Comparison of ENCODE assay signal across 22 cellular contexts in genomic region chr5:4348919-4349318, GRCh38.
"Had no signal": no experiment of that assay in that cellular context is flagged by ENCODE, and none has a peak within 500 bp of the region (broad histone marks: within the 10 kb centered on the region; RNA-seq: fewer than 3 reads in every experiment).

No MANE protein-coding gene starts in this region.

- H3K27ac Mint-ChIP-seq: activated CD8-positive, alpha-beta T cell treated with anti-CD3 and anti-CD28 coated beads, Interleukin-2, amount 10 ng/mL, durations not matched to agents 7 days and 5 days; activated naive CD8-positive, alpha-beta T cell treated with anti-CD3 and anti-CD28 coated beads, Interleukin-2, amount 10 ng/mL, durations not matched to agents 7 days and 5 days; T-helper 17 cell; WTC11 had no signal

- H3K27me3 Mint-ChIP-seq: activated naive CD8-positive, alpha-beta T cell treated with anti-CD3 and anti-CD28 coated beads, Interleukin-2, amount 10 ng/mL, durations not matched to agents 7 days and 5 days; T-helper 17 cell had no signal

- H3K4me1 ChIP-seq: adrenal gland had no signal

- ATAC-seq: activated CD8-positive, alpha-beta T cell treated with anti-CD3 and anti-CD28 coated beads, Interleukin-2, amount 10 ng/mL, durations not matched to agents 7 days and 5 days; PC-3; T-helper 17 cell; WTC11 had no signal

- H3K27me3 ChIP-seq: adrenal gland had no signal

- H3K4me1 Mint-ChIP-seq: activated naive CD8-positive, alpha-beta T cell treated with anti-CD3 and anti-CD28 coated beads, Interleukin-2, amount 10 ng/mL, durations not matched to agents 7 days and 5 days; T-helper 17 cell; WTC11 had no signal

- H3K9me3 ChIP-seq: adrenal gland had no signal

- H3K27ac ChIP-seq: adrenal gland had no signal

- H3K4me3 ChIP-seq: adrenal gland had no signal

- H3K36me3 ChIP-seq: adrenal gland had no signal

- DNase-seq: activated CD4-positive, alpha-beta T cell treated with anti-CD3 and anti-CD28 coated beads for 48 hours; activated CD4-positive, alpha-beta T cell treated with anti-CD3 and anti-CD28 coated beads, Interleukin-2, amount 50 U/mL, for 4 hours; activated CD4-positive, CD25-positive, alpha-beta regulatory T cell treated with anti-CD3 and anti-CD28 coated beads, Interleukin-2, amount 50 U/mL, for 72 hours; activated CD8-positive, alpha-beta memory T cell treated with anti-CD3 and anti-CD28 coated beads, Interleukin-2, amount 50 U/mL, for 48 hours; activated CD8-positive, alpha-beta T cell treated with anti-CD3 and anti-CD28 coated beads, Interleukin-2, amount 10 ng/mL, durations not matched to agents 7 days and 5 days; activated naive CD4-positive, alpha-beta T cell treated with anti-CD3 and anti-CD28 coated beads, Interleukin-2, amount 50 U/mL, for 16 hours; activated naive CD8-positive, alpha-beta T cell treated with anti-CD3 and anti-CD28 coated beads, Interleukin-2, amount 10 ng/mL, durations not matched to agents 7 days and 5 days; activated T-cell treated with anti-CD3 and anti-CD28 coated beads, Interleukin-2, amount 50 U/mL, for 1 hour; adrenal gland; anterior cingulate cortex; KG1; NCI-H1105; NCI-H1436; NCI-H1694 treated with DMSO at 0.1 percent for 48 hours; NCI-H2029 treated with DMSO at 0.1 percent for 48 hours; NCI-H510A treated with DMSO at 0.1 percent for 48 hours; NCI-H69; PC-3; SIG-M5; T-helper 17 cell; T-helper 9 cell had no signal

- H3K36me3 Mint-ChIP-seq: activated naive CD8-positive, alpha-beta T cell treated with anti-CD3 and anti-CD28 coated beads, Interleukin-2, amount 10 ng/mL, durations not matched to agents 7 days and 5 days had no signal

- H3K4me3 Mint-ChIP-seq: activated CD8-positive, alpha-beta T cell treated with anti-CD3 and anti-CD28 coated beads, Interleukin-2, amount 10 ng/mL, durations not matched to agents 7 days and 5 days; activated naive CD8-positive, alpha-beta T cell treated with anti-CD3 and anti-CD28 coated beads, Interleukin-2, amount 10 ng/mL, durations not matched to agents 7 days and 5 days; T-helper 17 cell; WTC11 had no signal
